ENCODE assay signal across 8 cellular contexts in genomic region chr19:55654323-55654832, GRCh38. TPM values are rescaled to one million over a fixed set of nuclear protein-coding genes. Genes with fewer than 3 reads are reported as not detected.
DNase-seq lines count a peak whose midpoint lies in the region; ATAC-seq, FAIRE-seq and TF ChIP-seq lines count a peak whose summit lies in the region.

No MANE protein-coding gene starts in this region.

- H3K36me3 ChIP-seq in spleen: peaks cover 0 to 42% (median 6%) of the 10 kb centered on the region in 6 donors

- H3K27me3 ChIP-seq in spleen (replicated peaks in 1 of 7): no peaks in the 10 kb centered on the region

- ATAC-seq in GM19035 (IDR thresholded peaks at IDR 0.05; ENCODE audit: unreplicated experiment) (peak; percentile 60), HG03354 (IDR thresholded peaks at IDR 0.05; ENCODE audit: poor library complexity, severe bottlenecking, unreplicated experiment) (peak; percentile 66)
- peak; percentile 62 to 71 for ATAC-seq in activated CD4-positive, CD25-positive, alpha-beta regulatory T cell treated with anti-CD3 and anti-CD28 coated beads, Interleukin-2, amount 50 U/mL, for 24 hours

- 0 to 1% (median 0%) methylated on average over 39 to 49 of the region's 49 CpGs for WGBS in spleen, 5 donors

- intact Hi-C loops in spleen (cut with DNase I; ENCODE audit: low total_unique reads): no loop called here

- no peaks in the 10 kb centered on the region for H3K9me3 ChIP-seq in spleen

- no peak for TF ChIP-seq POLR2A in spleen (IDR thresholded peaks at IDR 0.05)

- peak; percentile 70 for FAIRE-seq in islet of Langerhans (lab: Jason Lieb, UNC)

- H3K27ac ChIP-seq in spleen: peak overlapping the region; percentile 95 to 100 (median 99)

- peak overlapping the region; percentile 75 to 100 (median 88) for H3K4me3 ChIP-seq in spleen

- H3K4me1 ChIP-seq in spleen: peaks cover 40 to 76% (median 58%) of the 10 kb centered on the region in 6 donors

- DNase-seq in AG08396 (ENCODE audit: low spot score) (peak; percentile 95), NCI-H446 (lab: John Stamatoyannopoulos, UW) (peak; percentile 99 to 100), cerebellar nuclear complex (lab: John Stamatoyannopoulos, UW) (peak; percentile 75 to 95), spleen (peak; percentile 99)

- no peak for TF ChIP-seq CTCF in spleen (IDR thresholded peaks at IDR 0.05 in 8 of 11, conservative IDR thresholded peaks at IDR 0.05 in 3 of 11)

RNA-seq across cellular contexts. Expression of gene U2AF2, which starts 0.5 kb away (rescaled TPM):
- 100 to 1,000 TPM; 109 to 218 (median 176) TPM for total RNA-seq in spleen
- polyA plus RNA-seq in spleen: 100 to 1,000 TPM in 1 of 3 donors, 10 to 100 TPM in 2; 67.2 to 190 (median 85.5) TPM

RNA-seq across cellular contexts. Expression of gene CCDC106, which starts 6.4 kb away (rescaled TPM):
- total RNA-seq in spleen: 10 to 100 TPM; 11.9 to 23.4 (median 14.4) TPM
- polyA plus RNA-seq in spleen: 10 to 100 TPM; 26.7 to 40.1 (median 37.8) TPM

RNA-seq across cellular contexts. Expression of gene ZNF581, which starts 10.9 kb away (rescaled TPM):
- total RNA-seq in spleen: 10 to 100 TPM; 21.4 to 34.9 (median 27.2) TPM
- polyA plus RNA-seq in spleen: 10 to 100 TPM; 39.8 to 46.5 (median 43.6) TPM

RNA-seq across cellular contexts. Expression of gene ZNF580, which starts 13.6 kb away (rescaled TPM):
- 10 to 100 TPM; 25.4 to 58.7 (median 31.7) TPM for total RNA-seq in spleen
- polyA plus RNA-seq in spleen: 10 to 100 TPM; 18.9 to 36.7 (median 33.3) TPM

RNA-seq across cellular contexts. Expression of gene EPN1, which starts 20.6 kb away (rescaled TPM):
- 100 to 1,000 TPM; 100 to 166 (median 129) TPM for total RNA-seq in spleen
- polyA plus RNA-seq in spleen: 100 to 1,000 TPM in 1 of 3 donors, 10 to 100 TPM in 2; 36.8 to 115 (median 42.6) TPM

Comparison
In these comparisons a context has a peak if more than half of its experiments do, and no peak if none do; other contexts are left out.
1. Peak in every context shown above with its lines: DNase-seq, ATAC-seq, H3K4me3 ChIP-seq and H3K27ac ChIP-seq.